In genomic region chr7:57867884-57868701, GRCh38 we compare ENCODE assay signal across 11 cellular contexts.
DNase-seq lines count a peak whose midpoint lies in the region; ATAC-seq and TF ChIP-seq lines count a peak whose summit lies in the region.
"Had no signal": no experiment of that assay in that cellular context is flagged by ENCODE, and none has a peak within 500 bp of the region (broad histone marks: within the 10 kb centered on the region; RNA-seq: fewer than 3 reads in every experiment).

No MANE protein-coding gene starts in this region.

- CTCF ChIA-PET in Calu3 (lab: Charles Lee), result interaction anchor here (0.6 kb wide), 1 partner anchor 643 kb away, joined by 3 read pairs; no protein-coding TSS in a partner anchor

- H3K4me1 Mint-ChIP-seq in Calu3 (ENCODE audit: low read depth, unreplicated experiment) (no peaks in the 10 kb centered on the region), T-helper 17 cell (no peaks in the 10 kb centered on the region)

- H3K9me3 Mint-ChIP-seq in Calu3 (ENCODE audit: low read depth, unreplicated experiment), result peaks cover 7% of the 10 kb centered on the region

- no peak for DNase-seq in Calu3
- DNase-seq in NCI-H1092 treated with DMSO at 0.1 percent for 48 hours (lab: John Stamatoyannopoulos, UW), result peak; percentile 58
- no peak for DNase-seq in coronary artery (ENCODE audit: low spot score)
- peak in 6 of 10 donors; percentile 2 to 83 (median 46) for DNase-seq in posterior cingulate gyrus
- DNase-seq in foreskin melanocyte, result no peak
- DNase-seq in T-helper 17 cell, result no peak
- no peak for DNase-seq in NCI-H2081 treated with DMSO at 0.1 percent for 48 hours (lab: John Stamatoyannopoulos, UW)
- DNase-seq: NCI-H345, thyroid gland had no signal

- H3K4me3 ChIP-seq in coronary artery, result peak overlapping the region; percentile 40
- H3K4me3 ChIP-seq: thyroid gland had no signal

- H3K9me3 ChIP-seq in T-helper 17 cell (ENCODE audit: control insufficient read depth, low read length, poor library complexity, severe bottlenecking), result no peaks in the 10 kb centered on the region
- H3K9me3 ChIP-seq: thyroid gland had no signal

- intact Hi-C loops in Calu3 (cut with micrococcal nuclease; ENCODE audit: unreplicated experiment) (no loop called here), posterior cingulate gyrus (cut with DNase I) (no loop called here)

- ATAC-seq in T-helper 17 cell, result no peak
- no peak for ATAC-seq in HG03095 (IDR thresholded peaks at IDR 0.05; ENCODE audit: unreplicated experiment)

- H3K27me3 Mint-ChIP-seq in Calu3 (ENCODE audit: unreplicated experiment) (no peaks in the 10 kb centered on the region), T-helper 17 cell (peaks cover 12% of the 10 kb centered on the region)
- H3K27me3 Mint-ChIP-seq: progenitor cell of endocrine pancreas had no signal

- no TSS peak for BruUV-seq in Calu3 (replicated peaks; lab: Mats Ljungman, UMichigan)

- H3K36me3 Mint-ChIP-seq in Calu3 (ENCODE audit: insufficient read depth, unreplicated experiment) (no peaks in the 10 kb centered on the region), T-helper 17 cell (ENCODE audit: low read depth) (peaks cover 3% of the 10 kb centered on the region)

- TF ChIP-seq CTCF in Calu3 (IDR thresholded peaks at IDR 0.05; ENCODE audit: unreplicated experiment) (no peak), coronary artery (IDR thresholded peaks at IDR 0.05) (no peak)

- H3K4me3 Mint-ChIP-seq in Calu3 (ENCODE audit: low read depth, unreplicated experiment), result peak overlapping the region; percentile 44
- H3K4me3 Mint-ChIP-seq in T-helper 17 cell, result no peak overlapping the region

- no peak overlapping the region for H3K27ac ChIP-seq in coronary artery
- H3K27ac ChIP-seq: thyroid gland had no signal

- H3K27ac Mint-ChIP-seq in Calu3 (ENCODE audit: unreplicated experiment), result no peak overlapping the region
- no peak overlapping the region for H3K27ac Mint-ChIP-seq in T-helper 17 cell
- H3K27ac Mint-ChIP-seq: progenitor cell of endocrine pancreas had no signal

Comparison
In these comparisons a context has a peak if more than half of its experiments do, and no peak if none do; other contexts are left out.
1. DNase-seq: peak in NCI-H1092 treated with DMSO at 0.1 percent for 48 hours (single experiment) and posterior cingulate gyrus (6 of 10); none in Calu3 (single experiment), coronary artery (single experiment), foreskin melanocyte (single experiment), T-helper 17 cell (0 of 3) and NCI-H2081 treated with DMSO at 0.1 percent for 48 hours (single experiment).